Comparison of ENCODE assay signal across 7 cellular contexts in the genomic region with DNA sequence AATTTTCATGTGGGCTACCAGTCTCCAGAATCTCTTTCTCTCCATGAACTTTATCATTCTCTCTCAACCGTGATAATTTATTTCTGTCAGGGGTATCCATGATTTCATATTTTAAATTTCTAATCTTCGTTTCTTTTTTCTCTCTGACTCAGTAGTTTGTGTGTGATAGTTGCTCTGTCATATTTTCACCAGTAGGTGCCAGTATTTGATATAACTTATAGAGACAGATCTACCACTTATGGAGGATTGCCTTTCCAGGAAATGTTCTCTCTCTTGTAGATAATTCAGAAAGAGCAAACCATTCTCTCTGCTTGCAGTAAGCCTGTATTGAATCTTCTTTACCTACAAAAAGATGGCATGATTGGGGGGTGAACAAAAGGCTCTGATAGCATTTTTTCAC.
DNase-seq lines count a peak whose midpoint lies in the region; ATAC-seq, FAIRE-seq and TF ChIP-seq lines count a peak whose summit lies in the region.

No MANE protein-coding gene starts in this region.

- no peak for TF ChIP-seq POLR2A in transverse colon (IDR thresholded peaks at IDR 0.05)

- H3K4me1 ChIP-seq in left ventricle myocardium inferior (no peaks in the 10 kb centered on the region), transverse colon (no peaks in the 10 kb centered on the region)

- H3K4me3 ChIP-seq in GM12875 (ENCODE audit: low read depth, low read length), result no peak overlapping the region
- H3K4me3 ChIP-seq in left ventricle myocardium inferior, result no peak overlapping the region
- H3K4me3 ChIP-seq in transverse colon, result no peak overlapping the region

- TF ChIP-seq EP300 in transverse colon (IDR thresholded peaks at IDR 0.05; ENCODE audit: low read depth), result no peak

- 0 out of 2 replicates have a peak, but pooled peaks have one; percentile 23 for TF ChIP-seq CTCF in GM12875 (IDR thresholded peaks at IDR 0.05; ENCODE audit: borderline replicate concordance, insufficient read depth, low read depth, low read length)
- TF ChIP-seq CTCF in left ventricle myocardium inferior (IDR thresholded peaks at IDR 0.05; ENCODE audit: borderline replicate concordance), result peak; percentile 59
- peak; percentile 40 to 66 (median 47) for TF ChIP-seq CTCF in transverse colon (IDR thresholded peaks at IDR 0.05)

- in situ Hi-C loops in transverse colon (cut with MboI; ENCODE audit: low pct_ligation_motif_present in 1 of 4, low pct_unique_long_range_greater_than_20kb in 1 of 4, low sequenced_read_pairs in 3 of 4), result loop anchor here (10.0 to 25.0 kb wide), 3 partner anchors 236 to 248 kb away; no protein-coding TSS in a partner anchor

- DNase-seq in LoVo (ENCODE audit: low spot score) (peak; percentile 33), left ventricle myocardium inferior (no peak), transverse colon (no peak)

- intact Hi-C loops in left ventricle myocardium inferior (cut with micrococcal nuclease) (loop anchor here (5.0 kb wide), 1 partner anchor 241 kb away; no protein-coding TSS in a partner anchor), transverse colon (cut with DNase I; ENCODE audit: low total_unique reads) (no loop called here)

- 12 to 14% methylated on average over 2 of the region's 2 CpGs for WGBS in transverse colon (ENCODE audit: low coverage in 1 of 2), 2 donors

- H3K27ac ChIP-seq in left ventricle myocardium inferior (replicated peaks) (no peak overlapping the region), transverse colon (no peak overlapping the region)

- no peaks in the 10 kb centered on the region for H3K9me3 ChIP-seq in left ventricle myocardium inferior (replicated peaks)
- H3K9me3 ChIP-seq in transverse colon, result no peaks in the 10 kb centered on the region

- no peaks in the 10 kb centered on the region for H3K27me3 ChIP-seq in left ventricle myocardium inferior (ENCODE audit: low read depth)
- H3K27me3 ChIP-seq in transverse colon, result no peaks in the 10 kb centered on the region

- FAIRE-seq in TTC549 (lab: Jason Lieb, UNC), result peak; percentile 51

- H3K36me3 ChIP-seq in left ventricle myocardium inferior (no peaks in the 10 kb centered on the region), transverse colon (no peaks in the 10 kb centered on the region)

- ATAC-seq in GM21381 (IDR thresholded peaks at IDR 0.05; ENCODE audit: unreplicated experiment) (no peak), HG02763 (IDR thresholded peaks at IDR 0.05; ENCODE audit: unreplicated experiment) (no peak)
